In the genomic region with DNA sequence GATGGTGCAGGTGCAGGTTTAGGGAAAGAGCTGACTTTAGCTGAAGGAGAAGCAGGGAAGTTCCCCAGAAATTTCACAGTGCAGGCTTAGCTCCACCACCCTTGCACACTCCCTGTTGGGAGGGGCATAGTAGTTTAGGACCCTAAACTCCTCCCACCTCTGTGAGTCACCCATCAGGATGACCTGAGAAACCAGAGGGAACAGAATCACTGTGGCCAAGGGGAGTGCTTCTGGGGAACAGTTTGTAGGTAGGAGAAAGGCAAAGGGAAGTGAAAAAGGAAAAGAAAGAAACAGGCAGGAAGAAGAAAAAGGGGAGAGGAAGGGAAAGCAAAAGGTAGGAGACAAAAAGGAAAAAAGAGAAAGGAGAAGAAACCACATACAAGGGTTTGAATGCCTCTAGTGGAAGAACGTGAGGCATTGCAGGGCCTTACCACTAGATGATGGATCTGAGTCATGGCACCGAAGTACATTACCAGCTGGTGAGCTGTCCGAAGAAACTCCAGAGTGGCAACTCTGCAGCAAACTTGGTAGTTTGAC, we compare ENCODE assay signal across 9 cellular contexts.
DNase-seq lines count a peak whose midpoint lies in the region; ATAC-seq lines count a peak whose summit lies in the region.
"Had no signal": no experiment of that assay in that cellular context is flagged by ENCODE, and none has a peak within 500 bp of the region (broad histone marks: within the 10 kb centered on the region; RNA-seq: fewer than 3 reads in every experiment).

No MANE protein-coding gene starts in this region.

- H3K27me3 ChIP-seq in right cardiac atrium (ENCODE audit: control insufficient read depth, insufficient read depth), result no peaks in the 10 kb centered on the region

- H3K36me3 Mint-ChIP-seq in activated naive CD8-positive, alpha-beta T cell treated with anti-CD3 and anti-CD28 coated beads, Interleukin-2, amount 50 U/mL, for 24 hours (ENCODE audit: low read depth), result no peaks in the 10 kb centered on the region

- WGBS in right cardiac atrium, result 39% methylated on average over 3 of the region's 3 CpGs

- H3K4me1 Mint-ChIP-seq in activated naive CD8-positive, alpha-beta T cell treated with anti-CD3 and anti-CD28 coated beads, Interleukin-2, amount 50 U/mL, for 24 hours, result no peaks in the 10 kb centered on the region
- H3K4me1 Mint-ChIP-seq: central memory CD8-positive, alpha-beta T cell had no signal

- H3K9me3 ChIP-seq in right cardiac atrium (ENCODE audit: control insufficient read depth, low read length), result no peaks in the 10 kb centered on the region

- H3K4me3 ChIP-seq in right cardiac atrium (ENCODE audit: low read length), result no peak overlapping the region

- H3K27me3 Mint-ChIP-seq in activated naive CD8-positive, alpha-beta T cell treated with anti-CD3 and anti-CD28 coated beads, Interleukin-2, amount 50 U/mL, for 24 hours, result no peaks in the 10 kb centered on the region
- H3K27me3 Mint-ChIP-seq: central memory CD8-positive, alpha-beta T cell had no signal

- DNase-seq in ACHN (peak; percentile 92), SIG-M5 (lab: John Stamatoyannopoulos, UW) (peak; percentile 36), right cardiac atrium (peak in 1 of 3 donors; percentile 26), activated gamma-delta T cell treated with Interleukin-2 at 50 U/mL for 16 hours (no peak), NCI-H187 (lab: John Stamatoyannopoulos, UW) (no peak)
- DNase-seq in activated naive CD8-positive, alpha-beta T cell treated with anti-CD3 and anti-CD28 coated beads, Interleukin-2, amount 50 U/mL, for 24 hours, result no peak

- H3K27ac ChIP-seq in right cardiac atrium (ENCODE audit: low read length), result peak overlapping the region; percentile 66

- ATAC-seq in GM19324 (IDR thresholded peaks at IDR 0.05; ENCODE audit: low FRiP score, unreplicated experiment), result peak; percentile 72
- peak; percentile 69 for ATAC-seq in HG03457 (IDR thresholded peaks at IDR 0.05; ENCODE audit: unreplicated experiment)
- ATAC-seq in right cardiac atrium, result peak; percentile 88
- ATAC-seq in activated naive CD8-positive, alpha-beta T cell treated with anti-CD3 and anti-CD28 coated beads, Interleukin-2, amount 50 U/mL, for 24 hours, result no peak

- no peak overlapping the region for H3K4me3 Mint-ChIP-seq in activated naive CD8-positive, alpha-beta T cell treated with anti-CD3 and anti-CD28 coated beads, Interleukin-2, amount 50 U/mL, for 24 hours
- H3K4me3 Mint-ChIP-seq: central memory CD8-positive, alpha-beta T cell had no signal

- no peaks in the 10 kb centered on the region for H3K9me3 Mint-ChIP-seq in activated naive CD8-positive, alpha-beta T cell treated with anti-CD3 and anti-CD28 coated beads, Interleukin-2, amount 50 U/mL, for 24 hours

- peaks cover 1% of the 10 kb centered on the region for H3K4me1 ChIP-seq in right cardiac atrium (ENCODE audit: control insufficient read depth, insufficient read depth, low read length)

- in situ Hi-C loops in ACHN (cut with HindIII; ENCODE audit: low pct_ligation_motif_present, low pct_unique_long_range_greater_than_20kb, low sequenced_read_pairs), result no loop called here

- intact Hi-C loops in right cardiac atrium (cut with DNase I), result no loop called here

- no peak overlapping the region for H3K27ac Mint-ChIP-seq in activated naive CD8-positive, alpha-beta T cell treated with anti-CD3 and anti-CD28 coated beads, Interleukin-2, amount 50 U/mL, for 24 hours

Comparison
In these comparisons a context has a peak if more than half of its experiments do, and no peak if none do; other contexts are left out.
1. DNase-seq: peak in ACHN (single experiment) and SIG-M5 (single experiment); none in activated gamma-delta T cell treated with Interleukin-2 at 50 U/mL for 16 hours (single experiment), activated naive CD8-positive, alpha-beta T cell treated with anti-CD3 and anti-CD28 coated beads, Interleukin-2, amount 50 U/mL, for 24 hours (single experiment) and NCI-H187 (0 of 2).